ENCODE assay signal across 9 cellular contexts in the genomic region with DNA sequence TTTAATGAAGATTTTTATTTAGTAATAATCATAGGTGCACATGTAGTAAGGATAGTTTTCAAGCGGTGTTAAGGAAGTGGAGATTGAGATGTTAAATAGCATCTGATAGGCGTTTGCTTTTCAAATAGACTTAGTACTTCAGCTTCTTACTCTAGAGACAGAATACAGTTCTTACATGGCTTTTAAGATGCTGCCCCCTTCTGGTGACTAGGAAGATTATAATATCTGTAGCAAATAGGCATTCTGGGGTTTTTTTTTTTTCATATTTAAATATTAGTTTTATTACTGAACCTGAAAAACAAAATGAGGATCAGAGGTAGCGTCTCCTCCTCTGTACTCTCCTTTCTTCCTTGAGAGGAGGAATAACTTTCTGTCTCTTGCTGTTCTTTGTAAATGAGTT.
DNase-seq lines count a peak whose midpoint lies in the region; ATAC-seq and TF ChIP-seq lines count a peak whose summit lies in the region.
"Had no signal": no experiment of that assay in that cellular context is flagged by ENCODE, and none has a peak within 500 bp of the region (broad histone marks: within the 10 kb centered on the region; RNA-seq: fewer than 3 reads in every experiment).

No MANE protein-coding gene starts in this region.

- H2BK15ac ChIP-seq in H9 (ENCODE audit: low read depth, low read length): no peak overlapping the region

- no peak overlapping the region for H2BK120ac ChIP-seq in H9 (ENCODE audit: low read depth, low read length, poor library complexity, severe bottlenecking)

- peaks cover 2% of the 10 kb centered on the region for H3K79me1 ChIP-seq in H9 (ENCODE audit: insufficient read depth, low read depth, low read length, poor library complexity, severe bottlenecking)

- H4K8ac ChIP-seq in H9 (replicated peaks; ENCODE audit: insufficient read length, low read depth, low read length): no peak overlapping the region

- no peaks in the 10 kb centered on the region for H3K27me3 ChIP-seq in H9 (ENCODE audit: insufficient read depth, low read length)
- H3K27me3 ChIP-seq in right cardiac atrium (ENCODE audit: control insufficient read depth, insufficient read depth): no peaks in the 10 kb centered on the region

- no peak overlapping the region for H2AFZ ChIP-seq in H9 (ENCODE audit: low read length)

- H3K9ac ChIP-seq in H9 (ENCODE audit: extremely low read depth, insufficient read length, low read length): no peak overlapping the region

- H3K56ac ChIP-seq in H9 (ENCODE audit: insufficient read length, low read depth, low read length): no peak overlapping the region

- H3K4ac ChIP-seq in H9 (ENCODE audit: low read depth, low read length): no peak overlapping the region

- no peak overlapping the region for H3K4me2 ChIP-seq in H9 (ENCODE audit: insufficient read depth, insufficient read length, low read length)

- no peaks in the 10 kb centered on the region for H3K23me2 ChIP-seq in H9 (ENCODE audit: insufficient read length, low read depth, low read length, poor library complexity, severe bottlenecking)

- no peak overlapping the region for H2BK5ac ChIP-seq in H9 (ENCODE audit: insufficient read length, low read length)

- H3T11ph ChIP-seq in H9 (ENCODE audit: low read length): no peak overlapping the region

- H2BK12ac ChIP-seq in H9 (ENCODE audit: insufficient read length, low read depth, low read length): no peak overlapping the region

- peaks cover 0 to 5% (median 3%) of the 10 kb centered on the region in 3 experiments; a peak in 3 of 7 replicates for H3K36me3 Mint-ChIP-seq in H9 (ENCODE audit: insufficient read depth in 1 of 3, low read depth in 3 of 3)
- H3K36me3 Mint-ChIP-seq: activated naive CD8-positive, alpha-beta T cell had no signal

- H3K27me3 Mint-ChIP-seq in H9 (ENCODE audit: low read depth): no peaks in the 10 kb centered on the region; the same call in 1 of the 2 replicates
- H3K27me3 Mint-ChIP-seq: activated naive CD8-positive, alpha-beta T cell had no signal

- H3K9me3 Mint-ChIP-seq in H9: no peaks in the 10 kb centered on the region

- H4K5ac ChIP-seq in H9 (ENCODE audit: insufficient read length, low read depth, low read length): no peak overlapping the region

- H3K4me1 Mint-ChIP-seq in H9: peaks cover 19 to 21% of the 10 kb centered on the region in 2 experiments

- no peak overlapping the region for H3K4me3 ChIP-seq in right cardiac atrium (ENCODE audit: low read length)

- no peak overlapping the region for H2BK20ac ChIP-seq in H9 (ENCODE audit: low read depth, low read length, poor library complexity, severe bottlenecking)

- peak; percentile 87 for TF ChIP-seq CTCF in H9 (conservative IDR thresholded peaks at IDR 0.05)

- no peak overlapping the region for H3K27ac ChIP-seq in H9 (ENCODE audit: insufficient read length, low read depth, low read length)
- no peak overlapping the region for H3K27ac ChIP-seq in right cardiac atrium (ENCODE audit: low read length)
- H3K27ac ChIP-seq in substantia nigra (ENCODE audit: low read depth, low read length, poor library complexity, severe bottlenecking): peak overlapping the region; percentile 45

- no peak overlapping the region for H3K18ac ChIP-seq in H9 (ENCODE audit: insufficient read length, low read depth, low read length)

- intact Hi-C loops in right cardiac atrium (cut with DNase I): loop anchor here in 3 of 4 donors (2.0 to 10.0 kb wide), 6 partner anchors 77 to 459 kb away; partner anchors contain the start of gene AGAP1 (in 1 of the 3)

- DNase-seq in AG08395 (ENCODE audit: low spot score): peak; percentile 62
- DNase-seq in H9: no peak
- DNase-seq in NCI-H226: peak; percentile 27
- DNase-seq in amniotic stem cell (lab: John Stamatoyannopoulos, UW): peak; percentile 61
- no peak for DNase-seq in right cardiac atrium
- peak in 4 of 49 donors; percentile 19 to 56 (median 36) for DNase-seq in substantia nigra (lab: John Stamatoyannopoulos, UW)
- DNase-seq in activated CD4-positive, alpha-beta T cell treated with anti-CD3 and anti-CD28 coated beads, Interleukin-2, amount 50 U/mL, for 48 hours: no peak

- no peak overlapping the region for H4K91ac ChIP-seq in H9 (ENCODE audit: insufficient read length, low read depth, low read length)

- H2AK5ac ChIP-seq in H9 (ENCODE audit: insufficient read length, low read length): no peak overlapping the region

- 100% methylated on average over 1 of the region's 3 CpGs for WGBS in H9 (ENCODE audit: extremely low coverage, insufficient read length, low lambda C conversion rate)
- WGBS in right cardiac atrium: 7% methylated on average over 3 of the region's 3 CpGs

- peak; percentile 46 to 50 for ATAC-seq in right cardiac atrium
- no peak for ATAC-seq in GM18861 (IDR thresholded peaks at IDR 0.05; ENCODE audit: unreplicated experiment)

- no peaks in the 10 kb centered on the region for H4K20me1 ChIP-seq in H9 (ENCODE audit: control insufficient read depth, insufficient read depth, insufficient read length)

- H3K4me1 ChIP-seq in H9 (ENCODE audit: insufficient read depth, low read length) (no peaks in the 10 kb centered on the region), right cardiac atrium (ENCODE audit: control insufficient read depth, insufficient read depth, low read length) (no peaks in the 10 kb centered on the region)

- H3K9me3 ChIP-seq in H9 (ENCODE audit: control insufficient read depth, low read depth, low read length): no peaks in the 10 kb centered on the region
- no peaks in the 10 kb centered on the region for H3K9me3 ChIP-seq in right cardiac atrium (ENCODE audit: control insufficient read depth, low read length)

- no peak overlapping the region for H3K14ac ChIP-seq in H9 (ENCODE audit: insufficient read depth, low read length)

- H3K27ac Mint-ChIP-seq in H9: no peak overlapping the region; a peak in 1 of 7 replicates
- H3K27ac Mint-ChIP-seq: activated naive CD8-positive, alpha-beta T cell had no signal

- no peak overlapping the region for H3K4me3 Mint-ChIP-seq in H9
- H3K4me3 Mint-ChIP-seq: activated naive CD8-positive, alpha-beta T cell had no signal

- H3K23ac ChIP-seq in H9 (ENCODE audit: insufficient read length, low read depth, low read length): no peak overlapping the region

- peaks cover 2% of the 10 kb centered on the region; the same call in 1 of the 2 replicates for H3K79me2 ChIP-seq in H9 (ENCODE audit: insufficient read depth, low read length)

Comparison
In these comparisons a context has a peak if more than half of its experiments do, and no peak if none do; other contexts are left out.
1. DNase-seq: peak in AG08395 (single experiment), NCI-H226 (single experiment) and amniotic stem cell (single experiment); none in H9 (single experiment), right cardiac atrium (0 of 3) and activated CD4-positive, alpha-beta T cell treated with anti-CD3 and anti-CD28 coated beads, Interleukin-2, amount 50 U/mL, for 48 hours (0 of 2).